Comparison of ENCODE assay signal across 8 cellular contexts in genomic region chr10:110006358-110007170, GRCh38. TPM values are rescaled to one million over a fixed set of nuclear protein-coding genes. Genes with fewer than 3 reads are reported as not detected.
DNase-seq lines count a peak whose midpoint lies in the region; ATAC-seq, FAIRE-seq and TF ChIP-seq lines count a peak whose summit lies in the region.

No MANE protein-coding gene starts in this region.

- H3K79me2 ChIP-seq in astrocyte (ENCODE audit: insufficient read depth, low read length): peaks cover 35% of the 10 kb centered on the region

- H3K36me3 Mint-ChIP-seq in astrocyte (ENCODE audit: low read depth, unreplicated experiment): no peaks in the 10 kb centered on the region
- no peaks in the 10 kb centered on the region for H3K36me3 Mint-ChIP-seq in natural killer cell treated with Interleukin-12 subunit alpha and Interleukin-12 subunit beta and Interleukin-15 and Interleukin-18, amount 100 ng/mL, for 72 hours

- no peak overlapping the region for H3K27ac Mint-ChIP-seq in astrocyte (ENCODE audit: unreplicated experiment)
- H3K27ac Mint-ChIP-seq in natural killer cell treated with Interleukin-12 subunit alpha and Interleukin-12 subunit beta and Interleukin-15 and Interleukin-18, amount 100 ng/mL, for 72 hours: no peak overlapping the region

- H3K9me3 ChIP-seq in astrocyte (ENCODE audit: insufficient read depth, low read depth, low read length) (no peaks in the 10 kb centered on the region), iPS DF 6.9 (ENCODE audit: control insufficient read depth, insufficient read depth, low read length) (no peaks in the 10 kb centered on the region)

- H3K4me2 ChIP-seq in astrocyte (ENCODE audit: low read length): peak overlapping the region; percentile 94

- peaks cover 28% of the 10 kb centered on the region for H3K4me1 Mint-ChIP-seq in astrocyte (ENCODE audit: low read depth, unreplicated experiment)
- H3K4me1 Mint-ChIP-seq in natural killer cell treated with Interleukin-12 subunit alpha and Interleukin-12 subunit beta and Interleukin-15 and Interleukin-18, amount 100 ng/mL, for 72 hours (ENCODE audit: low read depth in 2 of 2): peaks cover 21 to 26% of the 10 kb centered on the region in 2 donors

- no CpG with 5 or more reads among the region's 20 CpGs for WGBS in iPS DF 6.9 (ENCODE audit: insufficient coverage, insufficient read length)

- no peaks in the 10 kb centered on the region for H3K27me3 Mint-ChIP-seq in astrocyte (ENCODE audit: low read depth, unreplicated experiment)
- no peaks in the 10 kb centered on the region for H3K27me3 Mint-ChIP-seq in natural killer cell treated with Interleukin-12 subunit alpha and Interleukin-12 subunit beta and Interleukin-15 and Interleukin-18, amount 100 ng/mL, for 72 hours

- no peak overlapping the region for H3K4me3 Mint-ChIP-seq in astrocyte (ENCODE audit: unreplicated experiment)
- H3K4me3 Mint-ChIP-seq in natural killer cell treated with Interleukin-12 subunit alpha and Interleukin-12 subunit beta and Interleukin-15 and Interleukin-18, amount 100 ng/mL, for 72 hours: no peak overlapping the region

- H3K4me1 ChIP-seq in astrocyte (ENCODE audit: insufficient read depth, low read length) (peaks cover 43% of the 10 kb centered on the region), iPS DF 6.9 (ENCODE audit: control insufficient read depth, insufficient read depth, low read length) (peaks cover 2% of the 10 kb centered on the region)

- H3K36me3 ChIP-seq in astrocyte (ENCODE audit: insufficient read depth, low read length) (no peaks in the 10 kb centered on the region), iPS DF 6.9 (ENCODE audit: control insufficient read depth, insufficient read depth, low read length) (no peaks in the 10 kb centered on the region)

- peak overlapping the region; percentile 88 for H3K9ac ChIP-seq in astrocyte (ENCODE audit: low read length)

- ATAC-seq in HG02938 (IDR thresholded peaks at IDR 0.05; ENCODE audit: unreplicated experiment) (no peak), GM21723 (IDR thresholded peaks at IDR 0.05; ENCODE audit: unreplicated experiment) (no peak)
- ATAC-seq in natural killer cell treated with Interleukin-12 subunit alpha and Interleukin-12 subunit beta and Interleukin-15 and Interleukin-18, amount 100 ng/mL, for 72 hours: no peak

- FAIRE-seq in astrocyte (lab: Jason Lieb, UNC): no peak

- no peak for TF ChIP-seq CTCF in astrocyte (IDR thresholded peaks at IDR 0.05; ENCODE audit: insufficient read depth, low read depth, low read length)

- peak; percentile 3 to 11 for DNase-seq in stimulated activated CD8-positive, alpha-beta memory T cell treated with anti-CD3 and anti-CD28 coated beads, Interleukin-15, amount 100 ng/mL, for 4 hours (ENCODE audit: low read depth in 2 of 2)
- DNase-seq in stimulated activated CD8-positive, alpha-beta memory T cell treated with anti-CD3 and anti-CD28 coated beads, Interleukin-4, amount 100 ng/mL, for 48 hours: no peak
- DNase-seq in astrocyte (ENCODE audit: low read depth) (peak; percentile 72), iPS DF 6.9 (ENCODE audit: low read depth, low spot score) (no peak), skeletal muscle cell (ENCODE audit: low read depth) (peak; percentile 76)
- DNase-seq in natural killer cell treated with Interleukin-12 subunit alpha and Interleukin-12 subunit beta and Interleukin-15 and Interleukin-18, amount 100 ng/mL, for 72 hours (ENCODE audit: low spot score): no peak

- H2AFZ ChIP-seq in astrocyte (ENCODE audit: low read depth, low read length): peak overlapping the region; percentile 65

- no peaks in the 10 kb centered on the region for H3K27me3 ChIP-seq in astrocyte (ENCODE audit: insufficient read depth, low read length)
- no peaks in the 10 kb centered on the region for H3K27me3 ChIP-seq in iPS DF 6.9 (ENCODE audit: control insufficient read depth, insufficient read depth, low read length)

- H3K4me3 ChIP-seq in astrocyte (ENCODE audit: insufficient read depth, low read depth, low read length) (peak overlapping the region; percentile 74), iPS DF 6.9 (ENCODE audit: low read length) (peak overlapping the region; percentile 67; the same call in 1 of the 2 replicates), skeletal muscle cell (ENCODE audit: low read depth, low read length) (peak overlapping the region; percentile 87)

- no peaks in the 10 kb centered on the region for H3K9me3 Mint-ChIP-seq in astrocyte (ENCODE audit: unreplicated experiment)
- no peaks in the 10 kb centered on the region for H3K9me3 Mint-ChIP-seq in natural killer cell treated with Interleukin-12 subunit alpha and Interleukin-12 subunit beta and Interleukin-15 and Interleukin-18, amount 100 ng/mL, for 72 hours

- H3K27ac ChIP-seq in astrocyte (ENCODE audit: low read depth, low read length) (peak overlapping the region; percentile 96), iPS DF 6.9 (ENCODE audit: low read length) (no peak overlapping the region)

- H4K20me1 ChIP-seq in astrocyte (ENCODE audit: insufficient read depth, low read length): peaks cover 28% of the 10 kb centered on the region

RNA-seq across cellular contexts. Expression of gene ADD3, which starts 1.2 kb away (rescaled TPM):
- total RNA-seq in astrocyte: 127 and 148 TPM in 2 replicates
- total RNA-seq in natural killer cell treated with Interleukin-12 subunit alpha and Interleukin-12 subunit beta and Interleukin-15 and Interleukin-18, amount 100 ng/mL, for 72 hours: 10 to 100 TPM; 44.0 to 81.5 TPM

Comparison
In these comparisons a context has a peak if more than half of its experiments do, and no peak if none do; other contexts are left out.
1. DNase-seq: peak in stimulated activated CD8-positive, alpha-beta memory T cell treated with anti-CD3 and anti-CD28 coated beads, Interleukin-15, amount 100 ng/mL, for 4 hours (2 of 2), astrocyte (single experiment) and skeletal muscle cell (single experiment); none in stimulated activated CD8-positive, alpha-beta memory T cell treated with anti-CD3 and anti-CD28 coated beads, Interleukin-4, amount 100 ng/mL, for 48 hours (single experiment), iPS DF 6.9 (single experiment) and natural killer cell treated with Interleukin-12 subunit alpha and Interleukin-12 subunit beta and Interleukin-15 and Interleukin-18, amount 100 ng/mL, for 72 hours (single experiment).
2. Peak in every context shown above with its lines, with median percentiles within 50 percentile points of each other: H3K4me3 ChIP-seq.